In genomic region chr1:91842056-91842455, GRCh38 we compare ENCODE assay signal across 24 cellular contexts. TPM values are rescaled to one million over a fixed set of nuclear protein-coding genes. Genes with fewer than 3 reads are reported as not detected.
DNase-seq lines count a peak whose midpoint lies in the region; ATAC-seq and TF ChIP-seq lines count a peak whose summit lies in the region.
"Had no signal": no experiment of that assay in that cellular context is flagged by ENCODE, and none has a peak within 500 bp of the region (broad histone marks: within the 10 kb centered on the region; RNA-seq: fewer than 3 reads in every experiment).

No MANE protein-coding gene starts in this region.

- no peak for DNase-seq in activated T-cell treated with anti-CD3 and anti-CD28 coated beads, Interleukin-2, amount 50 U/mL, for 72 hours
- no peak for DNase-seq in activated T-cell treated with anti-CD3 and anti-CD28 coated beads, Interleukin-2, amount 50 U/mL, for 24 hours
- DNase-seq in amniotic epithelial cell (ENCODE audit: low read depth) (peak; percentile 54), mucosa of descending colon (no peak), transverse colon (no peak), tibial artery (no peak), left colon (no peak)
- no peak for DNase-seq in stimulated activated CD4-positive, alpha-beta T cell treated with anti-CD3 and anti-CD28 coated beads, Interleukin-4, amount 100 ng/mL, for 4 hours
- DNase-seq: 8988T; activated B cell treated with CpG ODN at 0.5 μM for 24 hours; activated T-cell treated with anti-CD3 and anti-CD28 coated beads, Interleukin-2, amount 50 U/mL, for 48 hours; caudate nucleus; endodermal cell; GM23248; posterior cingulate gyrus; right lobe of liver; RPMI8226; stimulated activated CD4-positive, alpha-beta T cell treated with anti-CD3 and anti-CD28 coated beads, Interleukin-2, amount 100 ng/mL, for 48 hours; T-cell had no signal

- 39 to 40% methylated on average over 3 of the region's 3 CpGs for WGBS in transverse colon (ENCODE audit: low coverage in 1 of 2), 2 donors

- no peaks in the 10 kb centered on the region for H3K27me3 ChIP-seq in transverse colon
- H3K27me3 ChIP-seq in tibial artery: no peaks in the 10 kb centered on the region
- H3K27me3 ChIP-seq: hepatocyte, right lobe of liver, SJSA1, suprapubic skin had no signal

- H3K4me3 Mint-ChIP-seq in activated T-cell treated with anti-CD3 and anti-CD28 coated beads, Interleukin-2, amount 50 U/mL, for 72 hours: peak overlapping the region in 1 of 2 donors; percentile 55
- H3K4me3 Mint-ChIP-seq in activated T-cell treated with anti-CD3 and anti-CD28 coated beads, Interleukin-2, amount 50 U/mL, for 24 hours: no peak overlapping the region
- H3K4me3 Mint-ChIP-seq: activated B cell treated with CpG ODN at 0.5 μM for 24 hours; dendritic cell treated with granulocyte-macrophage colony-stimulating factor and Interleukin-4, amounts not matched to agents 40 ng/mL and 50 ng/mL, for 4 days; endodermal cell; T-cell had no signal

- TF ChIP-seq EP300 in transverse colon (IDR thresholded peaks at IDR 0.05; ENCODE audit: low read depth): no peak

- H3K4me1 Mint-ChIP-seq in activated T-cell treated with anti-CD3 and anti-CD28 coated beads, Interleukin-2, amount 50 U/mL, for 72 hours (ENCODE audit: low read depth): peaks cover 21% of the 10 kb centered on the region
- peaks cover 21% of the 10 kb centered on the region for H3K4me1 Mint-ChIP-seq in activated T-cell treated with anti-CD3 and anti-CD28 coated beads, Interleukin-2, amount 50 U/mL, for 24 hours (ENCODE audit: low read depth)
- H3K4me1 Mint-ChIP-seq: activated B cell treated with CpG ODN at 0.5 μM for 24 hours had no signal

- peak overlapping the region; percentile 20 to 46 (median 31) for H3K27ac ChIP-seq in transverse colon
- H3K27ac ChIP-seq in tibial artery: no peak overlapping the region
- H3K27ac ChIP-seq: GM23248, hepatocyte, right lobe of liver, SJSA1, suprapubic skin had no signal

- intact Hi-C loops in mucosa of descending colon (cut with DNase I, micrococcal nuclease) (no loop called here), transverse colon (cut with DNase I; ENCODE audit: low total_unique reads) (no loop called here), tibial artery (cut with DNase I; ENCODE audit: low total_unique reads) (no loop called here), left colon (cut with DNase I, micrococcal nuclease) (no loop called here)

- TF ChIP-seq CTCF in mucosa of descending colon (IDR thresholded peaks at IDR 0.05) (no peak), transverse colon (IDR thresholded peaks at IDR 0.05) (no peak), tibial artery (IDR thresholded peaks at IDR 0.05) (no peak)

- H3K9me3 Mint-ChIP-seq in activated T-cell treated with anti-CD3 and anti-CD28 coated beads, Interleukin-2, amount 50 U/mL, for 72 hours: peaks cover 4% of the 10 kb centered on the region in 2 donors
- no peaks in the 10 kb centered on the region for H3K9me3 Mint-ChIP-seq in activated T-cell treated with anti-CD3 and anti-CD28 coated beads, Interleukin-2, amount 50 U/mL, for 24 hours
- H3K9me3 Mint-ChIP-seq: activated B cell treated with CpG ODN at 0.5 μM for 24 hours; dendritic cell treated with granulocyte-macrophage colony-stimulating factor and Interleukin-4, amounts not matched to agents 40 ng/mL and 50 ng/mL, for 4 days; endodermal cell had no signal

- H3K27ac Mint-ChIP-seq in activated T-cell treated with anti-CD3 and anti-CD28 coated beads, Interleukin-2, amount 50 U/mL, for 72 hours: peak overlapping the region; percentile 67
- H3K27ac Mint-ChIP-seq in activated T-cell treated with anti-CD3 and anti-CD28 coated beads, Interleukin-2, amount 50 U/mL, for 24 hours: no peak overlapping the region
- H3K27ac Mint-ChIP-seq: activated B cell treated with CpG ODN at 0.5 μM for 24 hours; CD14-positive monocyte; dendritic cell treated with granulocyte-macrophage colony-stimulating factor and Interleukin-4, amounts not matched to agents 40 ng/mL and 50 ng/mL, for 4 days; endodermal cell; T-cell had no signal

- H3K36me3 ChIP-seq in mucosa of descending colon (ENCODE audit: low read depth) (no peaks in the 10 kb centered on the region), transverse colon (no peaks in the 10 kb centered on the region), tibial artery (no peaks in the 10 kb centered on the region)
- H3K36me3 ChIP-seq: right lobe of liver, SJSA1, suprapubic skin had no signal

- H3K36me3 Mint-ChIP-seq in activated T-cell treated with anti-CD3 and anti-CD28 coated beads, Interleukin-2, amount 50 U/mL, for 72 hours (ENCODE audit: insufficient read depth in 2 of 2): peaks cover 0 to 8% of the 10 kb centered on the region in 2 donors
- peaks cover 4% of the 10 kb centered on the region for H3K36me3 Mint-ChIP-seq in activated T-cell treated with anti-CD3 and anti-CD28 coated beads, Interleukin-2, amount 50 U/mL, for 24 hours (ENCODE audit: low read depth)
- H3K36me3 Mint-ChIP-seq: CD14-positive monocyte had no signal

- no peaks in the 10 kb centered on the region for H3K27me3 Mint-ChIP-seq in activated T-cell treated with anti-CD3 and anti-CD28 coated beads, Interleukin-2, amount 50 U/mL, for 72 hours (ENCODE audit: low read depth)
- H3K27me3 Mint-ChIP-seq in activated T-cell treated with anti-CD3 and anti-CD28 coated beads, Interleukin-2, amount 50 U/mL, for 24 hours: no peaks in the 10 kb centered on the region
- H3K27me3 Mint-ChIP-seq: activated B cell treated with CpG ODN at 0.5 μM for 24 hours; dendritic cell treated with granulocyte-macrophage colony-stimulating factor and Interleukin-4, amounts not matched to agents 40 ng/mL and 50 ng/mL, for 4 days; T-cell had no signal

- H3K4me3 ChIP-seq in mucosa of descending colon (no peak overlapping the region), transverse colon (no peak overlapping the region), tibial artery (no peak overlapping the region)
- H3K4me3 ChIP-seq: GM23248, hepatocyte, right lobe of liver, SJSA1, suprapubic skin had no signal

- peaks cover 16% of the 10 kb centered on the region for H3K4me1 ChIP-seq in mucosa of descending colon (ENCODE audit: low read depth)
- H3K4me1 ChIP-seq in transverse colon: peaks cover 6 to 36% (median 32%) of the 10 kb centered on the region in 4 donors
- H3K4me1 ChIP-seq in tibial artery: peaks cover 0 to 26% (median 13%) of the 10 kb centered on the region in 4 donors

- ATAC-seq in activated T-cell treated with anti-CD3 and anti-CD28 coated beads, Interleukin-2, amount 50 U/mL, for 72 hours (replicated peaks in 1 of 2): no peak
- peak; percentile 8 for ATAC-seq in mucosa of descending colon
- no peak for ATAC-seq in left colon
- ATAC-seq: right lobe of liver, T-cell had no signal

- in situ Hi-C loops in transverse colon (cut with MboI; ENCODE audit: low pct_ligation_motif_present in 1 of 4, low pct_unique_long_range_greater_than_20kb in 1 of 4, low sequenced_read_pairs in 3 of 4): no loop called here

- H3K9me3 ChIP-seq in mucosa of descending colon (peaks cover 2% of the 10 kb centered on the region), transverse colon (no peaks in the 10 kb centered on the region), tibial artery (no peaks in the 10 kb centered on the region)
- H3K9me3 ChIP-seq: right lobe of liver, suprapubic skin had no signal

- no peak for TF ChIP-seq POLR2A in transverse colon (IDR thresholded peaks at IDR 0.05)

RNA-seq across cellular contexts. Expression of gene TGFBR3, which starts 43.9 kb away (rescaled TPM):
- 1 to 10 TPM; 8.1 to 9.7 TPM for total RNA-seq in activated T-cell treated with anti-CD3 and anti-CD28 coated beads, Interleukin-2, amount 50 U/mL, for 72 hours
- total RNA-seq in mucosa of descending colon (10 to 100 TPM; 11.6 to 89.7 (median 21.1) TPM), transverse colon (100 to 1,000 TPM in 1 of 4 donors, 10 to 100 TPM in 3; 32.9 to 138 (median 58.8) TPM), left colon (10 to 100 TPM; 14.4 to 27.8 TPM)

Comparison
In these comparisons a context has a peak if more than half of its experiments do, and no peak if none do; other contexts are left out.
1. H3K27ac ChIP-seq: peak in transverse colon (4 of 4); none in tibial artery (0 of 2).